29 cellular contexts compared by ENCODE assay signal in the genomic region with DNA sequence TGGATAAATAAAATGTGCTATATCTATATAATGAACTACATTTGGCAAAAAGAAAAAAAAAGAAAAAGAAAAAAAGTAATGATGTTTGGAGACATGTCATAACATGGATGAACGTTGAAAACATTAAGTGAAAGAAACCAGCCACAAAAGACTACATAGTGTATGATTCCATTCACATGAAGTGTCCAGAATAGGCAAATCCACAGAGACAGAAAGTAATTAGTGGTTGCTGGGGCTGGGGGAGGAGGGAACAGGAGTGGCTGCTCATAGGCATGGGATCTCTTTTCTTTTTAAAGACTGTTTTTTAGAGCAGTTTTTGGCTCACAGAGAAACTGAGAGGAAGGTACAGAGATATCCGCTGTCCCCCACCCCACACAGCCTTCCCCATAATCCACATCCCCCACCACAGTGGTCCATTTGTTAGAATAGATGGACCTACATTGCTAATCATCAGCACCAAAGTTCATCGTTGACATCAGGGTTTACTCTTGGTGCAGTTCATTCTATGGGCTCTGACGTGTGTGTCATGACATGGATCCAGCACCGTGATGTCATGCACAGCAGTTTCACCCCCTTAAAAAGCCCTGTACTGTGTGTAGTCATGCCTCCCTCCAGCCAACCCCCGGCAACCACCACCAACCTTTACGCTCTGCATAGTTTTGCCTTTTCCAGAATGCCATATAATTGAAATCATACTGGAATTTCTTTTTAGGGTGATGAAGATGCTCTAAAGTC.
"Had no signal": no experiment of that assay in that cellular context is flagged by ENCODE, and none has a peak within 500 bp of the region (broad histone marks: within the 10 kb centered on the region; RNA-seq: fewer than 3 reads in every experiment).

No MANE protein-coding gene starts in this region.

- DNase-seq: activated CD4-positive, alpha-beta memory T cell treated with anti-CD3 and anti-CD28 coated beads for 36 hours; activated CD4-positive, alpha-beta T cell treated with anti-CD3 and anti-CD28 coated beads for 48 hours; activated CD8-positive, alpha-beta memory T cell treated with anti-CD3 and anti-CD28 coated beads, Interleukin-2, amount 50 U/mL, for 48 hours; activated gamma-delta T cell; activated naive CD4-positive, alpha-beta T cell treated with anti-CD3 and anti-CD28 coated beads, Interleukin-2, amount 50 U/mL, for 16 hours; activated T-cell treated with anti-CD3 and anti-CD28 coated beads, Interleukin-2, amount 50 U/mL, for 24 hours; amniotic stem cell; effector CD4-positive, alpha-beta T cell; esophagus squamous epithelium; gastrocnemius medialis; glutamatergic neuron; left ventricle myocardium inferior; naive B cell; pancreas; retina; spleen; stimulated activated naive CD4-positive, alpha-beta T cell treated with Interleukin-2 at 50 U/mL for 16 hours; testis; transverse colon had no signal

- H3K27ac ChIP-seq: epithelial cell of prostate, esophagus squamous epithelium, gastrocnemius medialis, left ventricle myocardium inferior, pancreas, prostate gland, spleen, testis, transverse colon, VCaP had no signal

- H3K27me3 Mint-ChIP-seq: activated T-cell treated with anti-CD3 and anti-CD28 coated beads, Interleukin-2, amount 50 U/mL, for 24 hours; dendritic cell treated with granulocyte-macrophage colony-stimulating factor and Interleukin-4, amounts not matched to agents 40 ng/mL and 50 ng/mL, for 4 days; naive B cell had no signal

- H3K4me3 ChIP-seq: esophagus squamous epithelium, gastrocnemius medialis, left ventricle myocardium inferior, pancreas, prostate gland, spleen, testis, transverse colon had no signal

- H3K27me3 ChIP-seq: esophagus squamous epithelium, gastrocnemius medialis, pancreas, spleen, testis, transverse colon had no signal

- H3K4me1 ChIP-seq: esophagus squamous epithelium, gastrocnemius medialis, left ventricle myocardium inferior, pancreas, prostate gland, testis had no signal

- H3K9me3 Mint-ChIP-seq: activated CD4-positive, alpha-beta memory T cell treated with anti-CD3 and anti-CD28 coated beads for 36 hours; activated T-cell treated with anti-CD3 and anti-CD28 coated beads, Interleukin-2, amount 50 U/mL, for 24 hours; central memory CD8-positive, alpha-beta T cell; dendritic cell treated with granulocyte-macrophage colony-stimulating factor and Interleukin-4, amounts not matched to agents 40 ng/mL and 50 ng/mL, for 4 days; naive B cell had no signal

- H3K9me3 ChIP-seq: esophagus squamous epithelium, gastrocnemius medialis, pancreas, prostate gland, spleen, testis, transverse colon had no signal

- ATAC-seq: activated CD4-positive, CD25-positive, alpha-beta regulatory T cell treated with anti-CD3 and anti-CD28 coated beads, Interleukin-2, amount 50 U/mL, for 24 hours; gastrocnemius medialis; pancreas had no signal

- H3K36me3 ChIP-seq: esophagus squamous epithelium, gastrocnemius medialis, left ventricle myocardium inferior, pancreas, prostate gland, spleen, transverse colon had no signal

- H3K4me1 Mint-ChIP-seq: central memory CD8-positive, alpha-beta T cell; mesothelial cell of epicardium; naive B cell had no signal

- H3K36me3 Mint-ChIP-seq: activated CD4-positive, alpha-beta memory T cell treated with anti-CD3 and anti-CD28 coated beads for 36 hours; mesothelial cell of epicardium; naive B cell had no signal

- FAIRE-seq: islet of Langerhans, pancreas, TTC549, urothelium cell line had no signal

- H3K4me3 Mint-ChIP-seq: activated CD4-positive, alpha-beta memory T cell treated with anti-CD3 and anti-CD28 coated beads for 36 hours; activated T-cell treated with anti-CD3 and anti-CD28 coated beads, Interleukin-2, amount 50 U/mL, for 24 hours; central memory CD8-positive, alpha-beta T cell; dendritic cell treated with granulocyte-macrophage colony-stimulating factor and Interleukin-4, amounts not matched to agents 40 ng/mL and 50 ng/mL, for 4 days; mesothelial cell of epicardium; naive B cell had no signal

- H3K27ac Mint-ChIP-seq: activated CD4-positive, alpha-beta memory T cell treated with anti-CD3 and anti-CD28 coated beads for 36 hours; activated T-cell treated with anti-CD3 and anti-CD28 coated beads, Interleukin-2, amount 50 U/mL, for 24 hours; mesothelial cell of epicardium had no signal
